ENCODE assay signal across 1 cellular context in genomic region chr6:52881996-52882841, GRCh38.
A peak's percentile ranks its signal among the peaks of the same experiment; 100 is the strongest.
TF ChIP-seq lines count a peak whose summit lies in the region.

No MANE protein-coding gene starts in this region.

TF ChIP-seq in HepG2, 621 proteins besides CTCF, POLR2A, EP300 and RAD21 (continued from another document and continues in another):
- TF ChIP-seq ZNF142 (CRISPR knock-in tag; IDR thresholded peaks at IDR 0.05) (0 out of 2 replicates have a peak, but pooled peaks have one; percentile 34), CENPBD1 (CRISPR knock-in tag; IDR thresholded peaks at IDR 0.05; ENCODE audit: borderline replicate concordance, low read depth) (no peak), POLR2G (IDR thresholded peaks at IDR 0.05; ENCODE audit: low read depth, low read length) (no peak), ZNF616 (CRISPR knock-in tag; IDR thresholded peaks at IDR 0.05; ENCODE audit: low read depth) (no peak), ZNF562 (CRISPR knock-in tag; IDR thresholded peaks at IDR 0.05; ENCODE audit: borderline replicate concordance) (no peak), SCMH1 (CRISPR knock-in tag; IDR thresholded peaks at IDR 0.05; ENCODE audit: borderline replicate concordance) (no peak), ZNF446 (CRISPR knock-in tag; IDR thresholded peaks at IDR 0.05) (no peak), GATAD2A (CRISPR knock-in tag; IDR thresholded peaks at IDR 0.05) (peak; percentile 49; the same call in 1 of the 2 replicates), FOXO4 (CRISPR knock-in tag; conservative IDR thresholded peaks at IDR 0.05) (no peak), KLF11 (CRISPR knock-in tag; IDR thresholded peaks at IDR 0.05) (no peak), GPN1 (CRISPR knock-in tag; IDR thresholded peaks at IDR 0.05; ENCODE audit: borderline replicate concordance) (no peak), LCORL (IDR thresholded peaks at IDR 0.05) (no peak), LCORL (CRISPR knock-in tag; IDR thresholded peaks at IDR 0.05) (no peak; the same call in none of the 2 replicates), ZHX2 (IDR thresholded peaks at IDR 0.05; ENCODE audit: low read depth) (no peak), ZHX2 (CRISPR knock-in tag; IDR thresholded peaks at IDR 0.05; ENCODE audit: borderline replicate concordance) (no peak), KLF13 (CRISPR knock-in tag; IDR thresholded peaks at IDR 0.05) (no peak), FOXO1 (CRISPR knock-in tag; IDR thresholded peaks at IDR 0.05) (0 out of 2 replicates have a peak, but pooled peaks have one; percentile 56), U2AF2 (IDR thresholded peaks at IDR 0.05; ENCODE audit: low read depth, low read length) (no peak), CAMTA2 (CRISPR knock-in tag; IDR thresholded peaks at IDR 0.05; ENCODE audit: borderline replicate concordance) (no peak), ZNF574 (CRISPR knock-in tag; IDR thresholded peaks at IDR 0.05) (peak; percentile 69), HMGXB4 (CRISPR knock-in tag; IDR thresholded peaks at IDR 0.05; ENCODE audit: borderline replicate concordance in 1 of 2, low read depth in 1 of 2) (peak; percentile 73 to 85; a peak in 3 of 4 replicates), ONECUT2 (CRISPR knock-in tag; IDR thresholded peaks at IDR 0.05) (no peak), NPAS2 (CRISPR knock-in tag; IDR thresholded peaks at IDR 0.05; ENCODE audit: borderline replicate concordance) (no peak), HIVEP1 (CRISPR knock-in tag; IDR thresholded peaks at IDR 0.05) (no peak), ZNF383 (CRISPR knock-in tag; IDR thresholded peaks at IDR 0.05; ENCODE audit: borderline replicate concordance) (no peak), HOXA9 (CRISPR knock-in tag; IDR thresholded peaks at IDR 0.05; ENCODE audit: borderline replicate concordance) (no peak), ZNF337 (CRISPR knock-in tag; IDR thresholded peaks at IDR 0.05; ENCODE audit: borderline replicate concordance, low read depth) (no peak), MATR3 (CRISPR knock-in tag; IDR thresholded peaks at IDR 0.05) (no peak), SIN3A (IDR thresholded peaks at IDR 0.05; ENCODE audit: borderline replicate concordance, low read depth, low read length) (no peak), SRSF9 (IDR thresholded peaks at IDR 0.05; ENCODE audit: borderline replicate concordance, insufficient read depth, low read depth, low read length, poor library complexity, severe bottlenecking) (no peak), NCOA1 (CRISPR knock-in tag; IDR thresholded peaks at IDR 0.05) (no peak; the same call in 1 of the 2 replicates)
- TF ChIP-seq, protein P1, sequence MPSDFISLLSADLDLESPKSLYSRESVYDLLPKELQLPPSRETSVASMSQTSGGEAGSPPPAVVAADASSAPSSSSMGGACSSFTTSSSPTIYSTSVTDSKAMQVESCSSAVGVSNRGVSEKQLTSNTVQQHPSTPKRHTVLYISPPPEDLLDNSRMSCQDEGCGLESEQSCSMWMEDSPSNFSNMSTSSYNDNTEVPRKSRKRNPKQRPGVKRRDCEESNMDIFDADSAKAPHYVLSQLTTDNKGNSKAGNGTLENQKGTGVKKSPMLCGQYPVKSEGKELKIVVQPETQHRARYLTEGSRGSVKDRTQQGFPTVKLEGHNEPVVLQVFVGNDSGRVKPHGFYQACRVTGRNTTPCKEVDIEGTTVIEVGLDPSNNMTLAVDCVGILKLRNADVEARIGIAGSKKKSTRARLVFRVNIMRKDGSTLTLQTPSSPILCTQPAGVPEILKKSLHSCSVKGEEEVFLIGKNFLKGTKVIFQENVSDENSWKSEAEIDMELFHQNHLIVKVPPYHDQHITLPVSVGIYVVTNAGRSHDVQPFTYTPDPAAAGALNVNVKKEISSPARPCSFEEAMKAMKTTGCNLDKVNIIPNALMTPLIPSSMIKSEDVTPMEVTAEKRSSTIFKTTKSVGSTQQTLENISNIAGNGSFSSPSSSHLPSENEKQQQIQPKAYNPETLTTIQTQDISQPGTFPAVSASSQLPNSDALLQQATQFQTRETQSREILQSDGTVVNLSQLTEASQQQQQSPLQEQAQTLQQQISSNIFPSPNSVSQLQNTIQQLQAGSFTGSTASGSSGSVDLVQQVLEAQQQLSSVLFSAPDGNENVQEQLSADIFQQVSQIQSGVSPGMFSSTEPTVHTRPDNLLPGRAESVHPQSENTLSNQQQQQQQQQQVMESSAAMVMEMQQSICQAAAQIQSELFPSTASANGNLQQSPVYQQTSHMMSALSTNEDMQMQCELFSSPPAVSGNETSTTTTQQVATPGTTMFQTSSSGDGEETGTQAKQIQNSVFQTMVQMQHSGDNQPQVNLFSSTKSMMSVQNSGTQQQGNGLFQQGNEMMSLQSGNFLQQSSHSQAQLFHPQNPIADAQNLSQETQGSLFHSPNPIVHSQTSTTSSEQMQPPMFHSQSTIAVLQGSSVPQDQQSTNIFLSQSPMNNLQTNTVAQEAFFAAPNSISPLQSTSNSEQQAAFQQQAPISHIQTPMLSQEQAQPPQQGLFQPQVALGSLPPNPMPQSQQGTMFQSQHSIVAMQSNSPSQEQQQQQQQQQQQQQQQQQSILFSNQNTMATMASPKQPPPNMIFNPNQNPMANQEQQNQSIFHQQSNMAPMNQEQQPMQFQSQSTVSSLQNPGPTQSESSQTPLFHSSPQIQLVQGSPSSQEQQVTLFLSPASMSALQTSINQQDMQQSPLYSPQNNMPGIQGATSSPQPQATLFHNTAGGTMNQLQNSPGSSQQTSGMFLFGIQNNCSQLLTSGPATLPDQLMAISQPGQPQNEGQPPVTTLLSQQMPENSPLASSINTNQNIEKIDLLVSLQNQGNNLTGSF (CRISPR knock-in tag; IDR thresholded peaks at IDR 0.05) = no peak
